Comparison of ENCODE assay signal across 1 cellular context in the genomic region with DNA sequence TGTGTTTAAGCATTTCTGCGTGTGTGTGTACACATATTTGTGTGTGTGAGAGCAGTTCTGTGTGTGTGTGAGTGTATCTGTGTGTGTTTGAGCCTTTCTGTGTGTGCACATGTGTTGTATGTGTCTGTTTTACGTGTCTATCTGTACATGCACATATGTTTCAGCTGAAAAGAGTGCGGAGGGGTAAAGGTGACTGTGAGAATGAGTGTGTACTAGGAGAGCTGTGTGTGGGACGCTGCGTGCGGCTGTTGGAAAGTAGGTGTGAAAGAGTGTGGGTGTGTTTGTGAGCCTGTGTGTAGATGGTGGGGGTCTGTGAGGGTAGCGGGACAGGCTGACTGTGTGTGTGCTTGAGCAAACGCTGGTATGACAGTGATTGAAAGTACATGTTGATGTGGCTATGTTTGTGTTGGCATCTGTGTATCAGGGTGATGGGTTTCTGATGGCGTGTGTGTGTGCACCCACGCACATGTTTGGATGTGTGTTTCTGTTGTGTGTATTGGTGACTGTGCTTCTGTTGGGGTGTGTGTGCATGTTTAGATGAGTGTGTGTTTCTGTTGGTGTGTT.
TF ChIP-seq lines count a peak whose summit lies in the region.

No MANE protein-coding gene starts in this region.

TF ChIP-seq in IMR-90, 13 proteins besides CTCF, POLR2A, EP300 and RAD21:
- no peak for TF ChIP-seq FOS (IDR thresholded peaks at IDR 0.05; ENCODE audit: low read depth, low read length)
- no peak for TF ChIP-seq RFX5 (IDR thresholded peaks at IDR 0.05; ENCODE audit: low read depth, low read length)
- no peak for TF ChIP-seq CEBPB (IDR thresholded peaks at IDR 0.05; ENCODE audit: low read depth, low read length)
- TF ChIP-seq, protein P1, sequence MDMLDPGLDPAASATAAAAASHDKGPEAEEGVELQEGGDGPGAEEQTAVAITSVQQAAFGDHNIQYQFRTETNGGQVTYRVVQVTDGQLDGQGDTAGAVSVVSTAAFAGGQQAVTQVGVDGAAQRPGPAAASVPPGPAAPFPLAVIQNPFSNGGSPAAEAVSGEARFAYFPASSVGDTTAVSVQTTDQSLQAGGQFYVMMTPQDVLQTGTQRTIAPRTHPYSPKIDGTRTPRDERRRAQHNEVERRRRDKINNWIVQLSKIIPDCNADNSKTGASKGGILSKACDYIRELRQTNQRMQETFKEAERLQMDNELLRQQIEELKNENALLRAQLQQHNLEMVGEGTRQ (IDR thresholded peaks at IDR 0.05; ENCODE audit: low read depth, low read length) = no peak
- TF ChIP-seq MAFK (IDR thresholded peaks at IDR 0.05; ENCODE audit: low read depth, low read length) = no peak
- TF ChIP-seq SMC3 (IDR thresholded peaks at IDR 0.05; ENCODE audit: low read depth, low read length) = no peak
- TF ChIP-seq MXI1 (IDR thresholded peaks at IDR 0.05; ENCODE audit: borderline replicate concordance, low read depth, low read length) = no peak
- no peak for TF ChIP-seq CHD1 (IDR thresholded peaks at IDR 0.05; ENCODE audit: low read depth, low read length)
- TF ChIP-seq NFE2L2 (IDR thresholded peaks at IDR 0.05; ENCODE audit: low read depth, low read length) = no peak
- TF ChIP-seq MAZ (IDR thresholded peaks at IDR 0.05; ENCODE audit: borderline replicate concordance, low read depth, low read length) = no peak
- TF ChIP-seq, protein P2, sequence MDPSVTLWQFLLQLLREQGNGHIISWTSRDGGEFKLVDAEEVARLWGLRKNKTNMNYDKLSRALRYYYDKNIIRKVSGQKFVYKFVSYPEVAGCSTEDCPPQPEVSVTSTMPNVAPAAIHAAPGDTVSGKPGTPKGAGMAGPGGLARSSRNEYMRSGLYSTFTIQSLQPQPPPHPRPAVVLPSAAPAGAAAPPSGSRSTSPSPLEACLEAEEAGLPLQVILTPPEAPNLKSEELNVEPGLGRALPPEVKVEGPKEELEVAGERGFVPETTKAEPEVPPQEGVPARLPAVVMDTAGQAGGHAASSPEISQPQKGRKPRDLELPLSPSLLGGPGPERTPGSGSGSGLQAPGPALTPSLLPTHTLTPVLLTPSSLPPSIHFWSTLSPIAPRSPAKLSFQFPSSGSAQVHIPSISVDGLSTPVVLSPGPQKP (IDR thresholded peaks at IDR 0.05; ENCODE audit: borderline replicate concordance, low read depth, low read length) = no peak
- no peak for TF ChIP-seq RCOR1 (IDR thresholded peaks at IDR 0.05; ENCODE audit: insufficient replicate concordance, low read length)
- TF ChIP-seq BHLHE40 (IDR thresholded peaks at IDR 0.05; ENCODE audit: low read depth, low read length) = no peak
